11 cellular contexts compared by ENCODE assay signal in genomic region chr4:13705521-13706035, GRCh38.
DNase-seq lines count a peak whose midpoint lies in the region; TF ChIP-seq lines count a peak whose summit lies in the region.
"Had no signal": no experiment of that assay in that cellular context is flagged by ENCODE, and none has a peak within 500 bp of the region (broad histone marks: within the 10 kb centered on the region; RNA-seq: fewer than 3 reads in every experiment).

No MANE protein-coding gene starts in this region.

- no peaks in the 10 kb centered on the region for H3K27me3 ChIP-seq in MG63
- H3K27me3 ChIP-seq in smooth muscle cell (ENCODE audit: low read depth): no peaks in the 10 kb centered on the region
- H3K27me3 ChIP-seq: gastrocnemius medialis had no signal

- no peaks in the 10 kb centered on the region for H3K79me2 ChIP-seq in smooth muscle cell (ENCODE audit: low read depth)

- DNase-seq in MG63 (peak; percentile 3), islet precursor cell (peak; percentile 77), smooth muscle cell (lab: John Stamatoyannopoulos, UW; ENCODE audit: unreplicated experiment) (no peak), DMS79 treated with DMSO at 0.1 percent for 48 hours (lab: John Stamatoyannopoulos, UW) (no peak), foreskin melanocyte (no peak)
- DNase-seq in activated T-cell treated with anti-CD3 and anti-CD28 coated beads, Interleukin-2, amount 50 U/mL, for 24 hours: no peak
- no peak for DNase-seq in activated CD4-positive, alpha-beta memory T cell treated with anti-CD3 and anti-CD28 coated beads for 36 hours
- DNase-seq: activated naive CD4-positive, alpha-beta T cell treated with anti-CD3 and anti-CD28 coated beads, Interleukin-2, amount 50 U/mL, for 16 hours; gastrocnemius medialis had no signal

- H2AFZ ChIP-seq in smooth muscle cell (ENCODE audit: low read depth): no peak overlapping the region

- H3K9me3 ChIP-seq in MG63 (no peaks in the 10 kb centered on the region), smooth muscle cell (replicated peaks; ENCODE audit: low read depth) (no peaks in the 10 kb centered on the region)
- H3K9me3 ChIP-seq: gastrocnemius medialis had no signal

- no peak overlapping the region for H3K4me2 ChIP-seq in smooth muscle cell

- H3K4me3 ChIP-seq in MG63 (no peak overlapping the region), smooth muscle cell (no peak overlapping the region)
- H3K4me3 ChIP-seq: gastrocnemius medialis had no signal

- CTCF ChIA-PET in activated CD4-positive, alpha-beta memory T cell treated with anti-CD3 and anti-CD28 coated beads for 36 hours (lab: Charles Lee): interaction anchor here (0.6 kb wide), 1 partner anchor 51 kb away, joined by 3 read pairs; no protein-coding TSS in a partner anchor

- no peaks in the 10 kb centered on the region for H3K4me1 Mint-ChIP-seq in activated T-cell treated with anti-CD3 and anti-CD28 coated beads, Interleukin-2, amount 50 U/mL, for 24 hours (ENCODE audit: low read depth)
- H3K4me1 Mint-ChIP-seq in activated CD4-positive, alpha-beta memory T cell treated with anti-CD3 and anti-CD28 coated beads for 36 hours (ENCODE audit: low read depth): no peaks in the 10 kb centered on the region

- TF ChIP-seq CTCF in VCaP (conservative IDR thresholded peaks at IDR 0.05): no peak
- TF ChIP-seq CTCF in smooth muscle cell (IDR thresholded peaks at IDR 0.05; ENCODE audit: borderline replicate concordance, insufficient read depth, poor library complexity, severe bottlenecking): no peak

- no peaks in the 10 kb centered on the region for H3F3A ChIP-seq in smooth muscle cell (ENCODE audit: low read depth)

- no peaks in the 10 kb centered on the region for H3K4me1 ChIP-seq in smooth muscle cell (ENCODE audit: low read depth)
- H3K4me1 ChIP-seq: gastrocnemius medialis had no signal

- H3K27me3 Mint-ChIP-seq in activated T-cell treated with anti-CD3 and anti-CD28 coated beads, Interleukin-2, amount 50 U/mL, for 24 hours: peaks cover 12% of the 10 kb centered on the region
- peaks cover 5% of the 10 kb centered on the region for H3K27me3 Mint-ChIP-seq in activated CD4-positive, alpha-beta memory T cell treated with anti-CD3 and anti-CD28 coated beads for 36 hours

- H3K4me3 Mint-ChIP-seq in activated T-cell treated with anti-CD3 and anti-CD28 coated beads, Interleukin-2, amount 50 U/mL, for 24 hours: no peak overlapping the region
- no peak overlapping the region for H3K4me3 Mint-ChIP-seq in activated CD4-positive, alpha-beta memory T cell treated with anti-CD3 and anti-CD28 coated beads for 36 hours
- H3K4me3 Mint-ChIP-seq: T-helper 1 cell treated with Interleukin-12 subunit alpha and Interleukin-12 subunit beta and Interleukin-4 antibody, amounts not matched to agents 30 μg/mL and 1 μg/mL, for 36 hours had no signal

- no peaks in the 10 kb centered on the region for H4K20me1 ChIP-seq in smooth muscle cell (ENCODE audit: low read depth)

- H3K36me3 Mint-ChIP-seq in activated T-cell treated with anti-CD3 and anti-CD28 coated beads, Interleukin-2, amount 50 U/mL, for 24 hours (ENCODE audit: low read depth): no peaks in the 10 kb centered on the region
- no peaks in the 10 kb centered on the region for H3K36me3 Mint-ChIP-seq in activated CD4-positive, alpha-beta memory T cell treated with anti-CD3 and anti-CD28 coated beads for 36 hours

- H3K9ac ChIP-seq in smooth muscle cell (ENCODE audit: low read depth): peak overlapping the region; percentile 71

- POLR2A ChIA-PET in activated CD4-positive, alpha-beta memory T cell treated with anti-CD3 and anti-CD28 coated beads for 36 hours (lab: Charles Lee): no interaction called here

- H3K27ac Mint-ChIP-seq in activated T-cell treated with anti-CD3 and anti-CD28 coated beads, Interleukin-2, amount 50 U/mL, for 24 hours: no peak overlapping the region
- H3K27ac Mint-ChIP-seq in activated CD4-positive, alpha-beta memory T cell treated with anti-CD3 and anti-CD28 coated beads for 36 hours: no peak overlapping the region
- H3K27ac Mint-ChIP-seq: T-helper 1 cell treated with Interleukin-12 subunit alpha and Interleukin-12 subunit beta and Interleukin-4 antibody, amounts not matched to agents 30 μg/mL and 1 μg/mL, for 36 hours had no signal

- intact Hi-C loops in activated CD4-positive, alpha-beta memory T cell treated with anti-CD3 and anti-CD28 coated beads for 36 hours (cut with micrococcal nuclease): no loop called here

- H3K36me3 ChIP-seq in MG63 (no peaks in the 10 kb centered on the region), smooth muscle cell (ENCODE audit: low read depth) (no peaks in the 10 kb centered on the region)
- H3K36me3 ChIP-seq: gastrocnemius medialis had no signal

- H3K27ac ChIP-seq in VCaP (peak overlapping the region; percentile 66), smooth muscle cell (ENCODE audit: low read depth) (peak overlapping the region; percentile 89)

- WGBS in smooth muscle cell (ENCODE audit: low lambda C conversion rate): 71% methylated on average over 9 of the region's 9 CpGs

- no peaks in the 10 kb centered on the region for H3K9me3 Mint-ChIP-seq in activated T-cell treated with anti-CD3 and anti-CD28 coated beads, Interleukin-2, amount 50 U/mL, for 24 hours
- H3K9me3 Mint-ChIP-seq in activated CD4-positive, alpha-beta memory T cell treated with anti-CD3 and anti-CD28 coated beads for 36 hours: no peaks in the 10 kb centered on the region
- H3K9me3 Mint-ChIP-seq: T-helper 1 cell treated with Interleukin-12 subunit alpha and Interleukin-12 subunit beta and Interleukin-4 antibody, amounts not matched to agents 30 μg/mL and 1 μg/mL, for 36 hours had no signal

Comparison
In these comparisons a context has a peak if more than half of its experiments do, and no peak if none do; other contexts are left out.
1. DNase-seq: peak in MG63 (single experiment) and islet precursor cell (single experiment); none in smooth muscle cell (single experiment), activated T-cell treated with anti-CD3 and anti-CD28 coated beads, Interleukin-2, amount 50 U/mL, for 24 hours (single experiment), DMS79 treated with DMSO at 0.1 percent for 48 hours (single experiment), foreskin melanocyte (single experiment) and activated CD4-positive, alpha-beta memory T cell treated with anti-CD3 and anti-CD28 coated beads for 36 hours (single experiment).